Comparison of ENCODE assay signal across 1 cellular context in the genomic region with DNA sequence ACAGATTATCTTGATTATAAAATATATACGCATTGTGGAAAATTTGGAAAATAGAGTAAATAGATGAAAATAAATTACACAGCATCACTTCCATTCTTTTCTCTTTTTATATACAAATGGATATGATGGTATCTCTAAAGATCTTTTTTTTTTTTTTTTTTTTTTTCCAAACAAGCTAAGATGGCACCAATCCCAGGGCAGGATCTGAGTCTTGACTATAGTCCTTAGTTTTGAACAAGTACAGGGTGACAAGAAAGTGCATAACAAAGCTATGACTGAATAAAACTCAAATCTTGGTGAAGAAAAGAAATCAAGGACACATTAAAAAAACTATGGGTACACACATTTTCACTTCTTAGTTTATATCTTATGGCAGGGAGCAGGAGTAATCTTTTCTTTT.
TF ChIP-seq lines count a peak whose summit lies in the region.

No MANE protein-coding gene starts in this region.

TF ChIP-seq in K562, 482 proteins besides CTCF, POLR2A, EP300 and RAD21 (continued from another document):
- TF ChIP-seq, protein P1, sequence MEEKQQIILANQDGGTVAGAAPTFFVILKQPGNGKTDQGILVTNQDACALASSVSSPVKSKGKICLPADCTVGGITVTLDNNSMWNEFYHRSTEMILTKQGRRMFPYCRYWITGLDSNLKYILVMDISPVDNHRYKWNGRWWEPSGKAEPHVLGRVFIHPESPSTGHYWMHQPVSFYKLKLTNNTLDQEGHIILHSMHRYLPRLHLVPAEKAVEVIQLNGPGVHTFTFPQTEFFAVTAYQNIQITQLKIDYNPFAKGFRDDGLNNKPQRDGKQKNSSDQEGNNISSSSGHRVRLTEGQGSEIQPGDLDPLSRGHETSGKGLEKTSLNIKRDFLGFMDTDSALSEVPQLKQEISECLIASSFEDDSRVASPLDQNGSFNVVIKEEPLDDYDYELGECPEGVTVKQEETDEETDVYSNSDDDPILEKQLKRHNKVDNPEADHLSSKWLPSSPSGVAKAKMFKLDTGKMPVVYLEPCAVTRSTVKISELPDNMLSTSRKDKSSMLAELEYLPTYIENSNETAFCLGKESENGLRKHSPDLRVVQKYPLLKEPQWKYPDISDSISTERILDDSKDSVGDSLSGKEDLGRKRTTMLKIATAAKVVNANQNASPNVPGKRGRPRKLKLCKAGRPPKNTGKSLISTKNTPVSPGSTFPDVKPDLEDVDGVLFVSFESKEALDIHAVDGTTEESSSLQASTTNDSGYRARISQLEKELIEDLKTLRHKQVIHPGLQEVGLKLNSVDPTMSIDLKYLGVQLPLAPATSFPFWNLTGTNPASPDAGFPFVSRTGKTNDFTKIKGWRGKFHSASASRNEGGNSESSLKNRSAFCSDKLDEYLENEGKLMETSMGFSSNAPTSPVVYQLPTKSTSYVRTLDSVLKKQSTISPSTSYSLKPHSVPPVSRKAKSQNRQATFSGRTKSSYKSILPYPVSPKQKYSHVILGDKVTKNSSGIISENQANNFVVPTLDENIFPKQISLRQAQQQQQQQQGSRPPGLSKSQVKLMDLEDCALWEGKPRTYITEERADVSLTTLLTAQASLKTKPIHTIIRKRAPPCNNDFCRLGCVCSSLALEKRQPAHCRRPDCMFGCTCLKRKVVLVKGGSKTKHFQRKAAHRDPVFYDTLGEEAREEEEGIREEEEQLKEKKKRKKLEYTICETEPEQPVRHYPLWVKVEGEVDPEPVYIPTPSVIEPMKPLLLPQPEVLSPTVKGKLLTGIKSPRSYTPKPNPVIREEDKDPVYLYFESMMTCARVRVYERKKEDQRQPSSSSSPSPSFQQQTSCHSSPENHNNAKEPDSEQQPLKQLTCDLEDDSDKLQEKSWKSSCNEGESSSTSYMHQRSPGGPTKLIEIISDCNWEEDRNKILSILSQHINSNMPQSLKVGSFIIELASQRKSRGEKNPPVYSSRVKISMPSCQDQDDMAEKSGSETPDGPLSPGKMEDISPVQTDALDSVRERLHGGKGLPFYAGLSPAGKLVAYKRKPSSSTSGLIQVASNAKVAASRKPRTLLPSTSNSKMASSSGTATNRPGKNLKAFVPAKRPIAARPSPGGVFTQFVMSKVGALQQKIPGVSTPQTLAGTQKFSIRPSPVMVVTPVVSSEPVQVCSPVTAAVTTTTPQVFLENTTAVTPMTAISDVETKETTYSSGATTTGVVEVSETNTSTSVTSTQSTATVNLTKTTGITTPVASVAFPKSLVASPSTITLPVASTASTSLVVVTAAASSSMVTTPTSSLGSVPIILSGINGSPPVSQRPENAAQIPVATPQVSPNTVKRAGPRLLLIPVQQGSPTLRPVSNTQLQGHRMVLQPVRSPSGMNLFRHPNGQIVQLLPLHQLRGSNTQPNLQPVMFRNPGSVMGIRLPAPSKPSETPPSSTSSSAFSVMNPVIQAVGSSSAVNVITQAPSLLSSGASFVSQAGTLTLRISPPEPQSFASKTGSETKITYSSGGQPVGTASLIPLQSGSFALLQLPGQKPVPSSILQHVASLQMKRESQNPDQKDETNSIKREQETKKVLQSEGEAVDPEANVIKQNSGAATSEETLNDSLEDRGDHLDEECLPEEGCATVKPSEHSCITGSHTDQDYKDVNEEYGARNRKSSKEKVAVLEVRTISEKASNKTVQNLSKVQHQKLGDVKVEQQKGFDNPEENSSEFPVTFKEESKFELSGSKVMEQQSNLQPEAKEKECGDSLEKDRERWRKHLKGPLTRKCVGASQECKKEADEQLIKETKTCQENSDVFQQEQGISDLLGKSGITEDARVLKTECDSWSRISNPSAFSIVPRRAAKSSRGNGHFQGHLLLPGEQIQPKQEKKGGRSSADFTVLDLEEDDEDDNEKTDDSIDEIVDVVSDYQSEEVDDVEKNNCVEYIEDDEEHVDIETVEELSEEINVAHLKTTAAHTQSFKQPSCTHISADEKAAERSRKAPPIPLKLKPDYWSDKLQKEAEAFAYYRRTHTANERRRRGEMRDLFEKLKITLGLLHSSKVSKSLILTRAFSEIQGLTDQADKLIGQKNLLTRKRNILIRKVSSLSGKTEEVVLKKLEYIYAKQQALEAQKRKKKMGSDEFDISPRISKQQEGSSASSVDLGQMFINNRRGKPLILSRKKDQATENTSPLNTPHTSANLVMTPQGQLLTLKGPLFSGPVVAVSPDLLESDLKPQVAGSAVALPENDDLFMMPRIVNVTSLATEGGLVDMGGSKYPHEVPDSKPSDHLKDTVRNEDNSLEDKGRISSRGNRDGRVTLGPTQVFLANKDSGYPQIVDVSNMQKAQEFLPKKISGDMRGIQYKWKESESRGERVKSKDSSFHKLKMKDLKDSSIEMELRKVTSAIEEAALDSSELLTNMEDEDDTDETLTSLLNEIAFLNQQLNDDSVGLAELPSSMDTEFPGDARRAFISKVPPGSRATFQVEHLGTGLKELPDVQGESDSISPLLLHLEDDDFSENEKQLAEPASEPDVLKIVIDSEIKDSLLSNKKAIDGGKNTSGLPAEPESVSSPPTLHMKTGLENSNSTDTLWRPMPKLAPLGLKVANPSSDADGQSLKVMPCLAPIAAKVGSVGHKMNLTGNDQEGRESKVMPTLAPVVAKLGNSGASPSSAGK (IDR thresholded peaks at IDR 0.05): no peak
- TF ChIP-seq, protein P2, sequence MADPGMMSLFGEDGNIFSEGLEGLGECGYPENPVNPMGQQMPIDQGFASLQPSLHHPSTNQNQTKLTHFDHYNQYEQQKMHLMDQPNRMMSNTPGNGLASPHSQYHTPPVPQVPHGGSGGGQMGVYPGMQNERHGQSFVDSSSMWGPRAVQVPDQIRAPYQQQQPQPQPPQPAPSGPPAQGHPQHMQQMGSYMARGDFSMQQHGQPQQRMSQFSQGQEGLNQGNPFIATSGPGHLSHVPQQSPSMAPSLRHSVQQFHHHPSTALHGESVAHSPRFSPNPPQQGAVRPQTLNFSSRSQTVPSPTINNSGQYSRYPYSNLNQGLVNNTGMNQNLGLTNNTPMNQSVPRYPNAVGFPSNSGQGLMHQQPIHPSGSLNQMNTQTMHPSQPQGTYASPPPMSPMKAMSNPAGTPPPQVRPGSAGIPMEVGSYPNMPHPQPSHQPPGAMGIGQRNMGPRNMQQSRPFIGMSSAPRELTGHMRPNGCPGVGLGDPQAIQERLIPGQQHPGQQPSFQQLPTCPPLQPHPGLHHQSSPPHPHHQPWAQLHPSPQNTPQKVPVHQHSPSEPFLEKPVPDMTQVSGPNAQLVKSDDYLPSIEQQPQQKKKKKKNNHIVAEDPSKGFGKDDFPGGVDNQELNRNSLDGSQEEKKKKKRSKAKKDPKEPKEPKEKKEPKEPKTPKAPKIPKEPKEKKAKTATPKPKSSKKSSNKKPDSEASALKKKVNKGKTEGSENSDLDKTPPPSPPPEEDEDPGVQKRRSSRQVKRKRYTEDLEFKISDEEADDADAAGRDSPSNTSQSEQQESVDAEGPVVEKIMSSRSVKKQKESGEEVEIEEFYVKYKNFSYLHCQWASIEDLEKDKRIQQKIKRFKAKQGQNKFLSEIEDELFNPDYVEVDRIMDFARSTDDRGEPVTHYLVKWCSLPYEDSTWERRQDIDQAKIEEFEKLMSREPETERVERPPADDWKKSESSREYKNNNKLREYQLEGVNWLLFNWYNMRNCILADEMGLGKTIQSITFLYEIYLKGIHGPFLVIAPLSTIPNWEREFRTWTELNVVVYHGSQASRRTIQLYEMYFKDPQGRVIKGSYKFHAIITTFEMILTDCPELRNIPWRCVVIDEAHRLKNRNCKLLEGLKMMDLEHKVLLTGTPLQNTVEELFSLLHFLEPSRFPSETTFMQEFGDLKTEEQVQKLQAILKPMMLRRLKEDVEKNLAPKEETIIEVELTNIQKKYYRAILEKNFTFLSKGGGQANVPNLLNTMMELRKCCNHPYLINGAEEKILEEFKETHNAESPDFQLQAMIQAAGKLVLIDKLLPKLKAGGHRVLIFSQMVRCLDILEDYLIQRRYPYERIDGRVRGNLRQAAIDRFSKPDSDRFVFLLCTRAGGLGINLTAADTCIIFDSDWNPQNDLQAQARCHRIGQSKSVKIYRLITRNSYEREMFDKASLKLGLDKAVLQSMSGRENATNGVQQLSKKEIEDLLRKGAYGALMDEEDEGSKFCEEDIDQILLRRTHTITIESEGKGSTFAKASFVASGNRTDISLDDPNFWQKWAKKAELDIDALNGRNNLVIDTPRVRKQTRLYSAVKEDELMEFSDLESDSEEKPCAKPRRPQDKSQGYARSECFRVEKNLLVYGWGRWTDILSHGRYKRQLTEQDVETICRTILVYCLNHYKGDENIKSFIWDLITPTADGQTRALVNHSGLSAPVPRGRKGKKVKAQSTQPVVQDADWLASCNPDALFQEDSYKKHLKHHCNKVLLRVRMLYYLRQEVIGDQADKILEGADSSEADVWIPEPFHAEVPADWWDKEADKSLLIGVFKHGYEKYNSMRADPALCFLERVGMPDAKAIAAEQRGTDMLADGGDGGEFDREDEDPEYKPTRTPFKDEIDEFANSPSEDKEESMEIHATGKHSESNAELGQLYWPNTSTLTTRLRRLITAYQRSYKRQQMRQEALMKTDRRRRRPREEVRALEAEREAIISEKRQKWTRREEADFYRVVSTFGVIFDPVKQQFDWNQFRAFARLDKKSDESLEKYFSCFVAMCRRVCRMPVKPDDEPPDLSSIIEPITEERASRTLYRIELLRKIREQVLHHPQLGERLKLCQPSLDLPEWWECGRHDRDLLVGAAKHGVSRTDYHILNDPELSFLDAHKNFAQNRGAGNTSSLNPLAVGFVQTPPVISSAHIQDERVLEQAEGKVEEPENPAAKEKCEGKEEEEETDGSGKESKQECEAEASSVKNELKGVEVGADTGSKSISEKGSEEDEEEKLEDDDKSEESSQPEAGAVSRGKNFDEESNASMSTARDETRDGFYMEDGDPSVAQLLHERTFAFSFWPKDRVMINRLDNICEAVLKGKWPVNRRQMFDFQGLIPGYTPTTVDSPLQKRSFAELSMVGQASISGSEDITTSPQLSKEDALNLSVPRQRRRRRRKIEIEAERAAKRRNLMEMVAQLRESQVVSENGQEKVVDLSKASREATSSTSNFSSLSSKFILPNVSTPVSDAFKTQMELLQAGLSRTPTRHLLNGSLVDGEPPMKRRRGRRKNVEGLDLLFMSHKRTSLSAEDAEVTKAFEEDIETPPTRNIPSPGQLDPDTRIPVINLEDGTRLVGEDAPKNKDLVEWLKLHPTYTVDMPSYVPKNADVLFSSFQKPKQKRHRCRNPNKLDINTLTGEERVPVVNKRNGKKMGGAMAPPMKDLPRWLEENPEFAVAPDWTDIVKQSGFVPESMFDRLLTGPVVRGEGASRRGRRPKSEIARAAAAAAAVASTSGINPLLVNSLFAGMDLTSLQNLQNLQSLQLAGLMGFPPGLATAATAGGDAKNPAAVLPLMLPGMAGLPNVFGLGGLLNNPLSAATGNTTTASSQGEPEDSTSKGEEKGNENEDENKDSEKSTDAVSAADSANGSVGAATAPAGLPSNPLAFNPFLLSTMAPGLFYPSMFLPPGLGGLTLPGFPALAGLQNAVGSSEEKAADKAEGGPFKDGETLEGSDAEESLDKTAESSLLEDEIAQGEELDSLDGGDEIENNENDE (IDR thresholded peaks at IDR 0.05; ENCODE audit: low read depth, low read length): no peak
- no peak for TF ChIP-seq NFIC (IDR thresholded peaks at IDR 0.05)
- TF ChIP-seq, protein P3, sequence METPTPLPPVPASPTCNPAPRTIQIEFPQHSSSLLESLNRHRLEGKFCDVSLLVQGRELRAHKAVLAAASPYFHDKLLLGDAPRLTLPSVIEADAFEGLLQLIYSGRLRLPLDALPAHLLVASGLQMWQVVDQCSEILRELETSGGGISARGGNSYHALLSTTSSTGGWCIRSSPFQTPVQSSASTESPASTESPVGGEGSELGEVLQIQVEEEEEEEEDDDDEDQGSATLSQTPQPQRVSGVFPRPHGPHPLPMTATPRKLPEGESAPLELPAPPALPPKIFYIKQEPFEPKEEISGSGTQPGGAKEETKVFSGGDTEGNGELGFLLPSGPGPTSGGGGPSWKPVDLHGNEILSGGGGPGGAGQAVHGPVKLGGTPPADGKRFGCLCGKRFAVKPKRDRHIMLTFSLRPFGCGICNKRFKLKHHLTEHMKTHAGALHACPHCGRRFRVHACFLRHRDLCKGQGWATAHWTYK (CRISPR knock-in tag; IDR thresholded peaks at IDR 0.05): no peak
- TF ChIP-seq ILF3 (IDR thresholded peaks at IDR 0.05; ENCODE audit: borderline replicate concordance): no peak
- no peak for TF ChIP-seq NCOR1 (IDR thresholded peaks at IDR 0.05)
- TF ChIP-seq PHF21A (IDR thresholded peaks at IDR 0.05; ENCODE audit: borderline replicate concordance, low read depth): no peak
- no peak for TF ChIP-seq ZNF551 (CRISPR knock-in tag; IDR thresholded peaks at IDR 0.05)
- no peak for TF ChIP-seq ZFP30 (CRISPR knock-in tag; IDR thresholded peaks at IDR 0.05; ENCODE audit: borderline replicate concordance)
- TF ChIP-seq ZNF197 (CRISPR knock-in tag; IDR thresholded peaks at IDR 0.05; ENCODE audit: low read depth): no peak
- TF ChIP-seq, protein P4, sequence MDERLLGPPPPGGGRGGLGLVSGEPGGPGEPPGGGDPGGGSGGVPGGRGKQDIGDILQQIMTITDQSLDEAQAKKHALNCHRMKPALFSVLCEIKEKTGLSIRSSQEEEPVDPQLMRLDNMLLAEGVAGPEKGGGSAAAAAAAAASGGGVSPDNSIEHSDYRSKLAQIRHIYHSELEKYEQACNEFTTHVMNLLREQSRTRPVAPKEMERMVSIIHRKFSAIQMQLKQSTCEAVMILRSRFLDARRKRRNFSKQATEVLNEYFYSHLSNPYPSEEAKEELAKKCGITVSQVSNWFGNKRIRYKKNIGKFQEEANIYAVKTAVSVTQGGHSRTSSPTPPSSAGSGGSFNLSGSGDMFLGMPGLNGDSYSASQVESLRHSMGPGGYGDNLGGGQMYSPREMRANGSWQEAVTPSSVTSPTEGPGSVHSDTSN (CRISPR knock-in tag; IDR thresholded peaks at IDR 0.05; ENCODE audit: low read depth): no peak
- TF ChIP-seq, protein P4 (tag; conservative IDR thresholded peaks at IDR 0.05; ENCODE audit: low read depth): no peak
- TF ChIP-seq HDAC3 (IDR thresholded peaks at IDR 0.05; ENCODE audit: borderline replicate concordance, partially characterized antibody): no peak
